In the genomic region with DNA sequence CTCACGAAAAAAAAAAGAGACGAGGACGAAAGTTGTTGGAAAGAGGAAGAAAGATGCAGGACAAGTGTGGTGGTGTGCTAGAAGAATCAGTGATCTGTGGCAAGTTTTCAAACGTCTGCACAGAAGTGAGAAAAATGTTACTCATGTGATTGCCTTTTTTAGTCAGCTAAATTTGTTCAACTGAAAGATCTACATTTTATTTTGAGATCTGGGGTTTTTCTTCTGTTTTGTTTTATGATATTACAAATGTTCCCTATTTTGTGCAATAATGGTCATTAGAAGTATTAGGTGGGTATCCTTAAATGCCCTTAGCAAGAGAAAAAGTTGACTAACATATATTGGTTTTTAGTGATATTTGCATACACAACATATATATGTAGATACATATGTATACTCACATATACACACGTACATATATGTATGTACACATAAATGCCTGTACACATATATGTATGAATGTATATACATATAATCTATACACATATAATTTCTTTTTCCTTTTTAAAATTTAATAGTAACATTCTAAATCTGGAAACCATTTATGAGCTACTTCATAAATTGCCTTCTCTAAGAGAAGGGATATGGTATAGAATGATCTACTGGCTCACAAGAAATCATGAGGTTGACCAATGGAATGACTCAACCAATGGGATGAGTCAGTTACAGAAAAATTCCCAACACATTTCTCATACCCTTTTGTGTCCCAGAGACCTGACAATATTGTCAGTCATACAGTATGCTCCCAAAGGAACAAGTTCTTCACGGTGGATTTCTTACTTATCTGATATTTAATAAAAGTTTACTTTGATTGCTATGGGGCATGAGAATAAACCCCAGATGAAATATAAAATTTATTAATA, we compare ENCODE assay signal across 8 cellular contexts. TPM values are rescaled to one million over a fixed set of nuclear protein-coding genes. Genes with fewer than 3 reads are reported as not detected.
A peak's percentile ranks its signal among the peaks of the same experiment; 100 is the strongest.
DNase-seq lines count a peak whose midpoint lies in the region; ATAC-seq and TF ChIP-seq lines count a peak whose summit lies in the region.

No MANE protein-coding gene starts in this region.

- no peaks in the 10 kb centered on the region for H3K4me1 ChIP-seq in gastroesophageal sphincter

- TF ChIP-seq POLR2A in gastroesophageal sphincter (IDR thresholded peaks at IDR 0.05): no peak

- H3K27me3 ChIP-seq in gastroesophageal sphincter: no peaks in the 10 kb centered on the region

- 78 to 85% methylated on average over 6 of the region's 6 CpGs for WGBS in gastroesophageal sphincter (ENCODE audit: low coverage in 1 of 2), 2 donors

- no peaks in the 10 kb centered on the region for H3K9me3 ChIP-seq in gastroesophageal sphincter

- no peaks in the 10 kb centered on the region for H3K36me3 ChIP-seq in gastroesophageal sphincter

- ATAC-seq in GM18498 (IDR thresholded peaks at IDR 0.05; ENCODE audit: unreplicated experiment) (peak; percentile 95), HG02610 (IDR thresholded peaks at IDR 0.05; ENCODE audit: unreplicated experiment) (peak; percentile 88), gastroesophageal sphincter (no peak)

- no peak overlapping the region for H3K4me3 ChIP-seq in gastroesophageal sphincter

- peak; percentile 70 for DNase-seq in NCI-H226
- DNase-seq in iris pigment epithelial cell (ENCODE audit: low read depth): peak; percentile 83
- no peak for DNase-seq in NCI-H146 treated with DMSO at 0.1 percent for 48 hours (lab: John Stamatoyannopoulos, UW; ENCODE audit: unreplicated experiment)
- DNase-seq in Kasumi-1 (lab: John Stamatoyannopoulos, UW): no peak
- no peak for DNase-seq in stimulated activated naive CD4-positive, alpha-beta T cell (lab: John Stamatoyannopoulos, UW)

- no peak for TF ChIP-seq EP300 in gastroesophageal sphincter (IDR thresholded peaks at IDR 0.05)

- no peak for TF ChIP-seq CTCF in gastroesophageal sphincter (IDR thresholded peaks at IDR 0.05)

- no peak overlapping the region for H3K27ac ChIP-seq in gastroesophageal sphincter

RNA-seq across cellular contexts. Expression of gene SLC39A12, which starts 38.4 kb away (rescaled TPM):
- total RNA-seq in gastroesophageal sphincter: under 1 TPM in 1 of 4 donors, not detected in 3; 0.12 TPM

Comparison
In these comparisons a context has a peak if more than half of its experiments do, and no peak if none do; other contexts are left out.
1. DNase-seq: peak in NCI-H226 (single experiment) and iris pigment epithelial cell (single experiment); none in NCI-H146 treated with DMSO at 0.1 percent for 48 hours (single experiment), Kasumi-1 (0 of 2) and stimulated activated naive CD4-positive, alpha-beta T cell (0 of 6).